Comparison of ENCODE assay signal across 10 cellular contexts in the genomic region with DNA sequence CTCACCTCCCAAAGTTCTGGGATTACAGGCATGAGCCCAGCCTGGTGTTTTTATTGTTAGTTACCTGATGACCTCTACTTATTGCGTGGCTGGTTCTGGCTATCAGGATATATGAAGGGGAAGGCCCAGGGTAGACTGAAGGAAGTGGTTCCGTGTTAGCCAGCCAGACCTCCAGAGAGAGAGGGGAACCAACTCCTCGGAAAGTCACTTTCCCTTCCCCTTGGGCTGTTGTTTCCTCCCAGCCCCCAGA. TPM values are rescaled to one million over a fixed set of nuclear protein-coding genes. Genes with fewer than 3 reads are reported as not detected.
A peak's percentile ranks its signal among the peaks of the same experiment; 100 is the strongest.
DNase-seq lines count a peak whose midpoint lies in the region; ATAC-seq and TF ChIP-seq lines count a peak whose summit lies in the region.
"Had no signal": no experiment of that assay in that cellular context is flagged by ENCODE, and none has a peak within 500 bp of the region (broad histone marks: within the 10 kb centered on the region; RNA-seq: fewer than 3 reads in every experiment).

No MANE protein-coding gene starts in this region.

- peak overlapping the region; percentile 97 for H3K27ac ChIP-seq in DND-41 (ENCODE audit: low read length)
- no peak overlapping the region for H3K27ac ChIP-seq in GM23338 (ENCODE audit: low read depth)
- peak overlapping the region; percentile 92 for H3K27ac ChIP-seq in lower lobe of right lung

- peak overlapping the region; percentile 79 for H3K4me2 ChIP-seq in DND-41 (ENCODE audit: insufficient read depth, low read length)
- no peak overlapping the region for H3K4me2 ChIP-seq in GM23338

- H3K27me3 ChIP-seq in DND-41 (ENCODE audit: insufficient read depth, low read length, poor library complexity), result no peaks in the 10 kb centered on the region
- peaks cover 48% of the 10 kb centered on the region for H3K27me3 ChIP-seq in GM23338 (ENCODE audit: insufficient read depth)
- no peaks in the 10 kb centered on the region for H3K27me3 ChIP-seq in lower lobe of right lung (ENCODE audit: low read depth)

- no peak overlapping the region for H2AFZ ChIP-seq in DND-41 (ENCODE audit: low read depth, low read length)
- peak overlapping the region; percentile 98 for H2AFZ ChIP-seq in GM23338

- H3K36me3 ChIP-seq in DND-41 (ENCODE audit: insufficient read depth, low read length) (peaks cover 25% of the 10 kb centered on the region), GM23338 (ENCODE audit: insufficient read depth) (no peaks in the 10 kb centered on the region), lower lobe of right lung (no peaks in the 10 kb centered on the region)
- H3K36me3 ChIP-seq: thoracic aorta had no signal

- H3K9me3 Mint-ChIP-seq in GM23338, result peaks cover 4% of the 10 kb centered on the region; the same call in 1 of the 3 replicates

- H3K79me2 ChIP-seq in DND-41 (ENCODE audit: insufficient read depth, low read length) (peaks cover 41% of the 10 kb centered on the region), GM23338 (replicated peaks; ENCODE audit: insufficient read depth) (no peaks in the 10 kb centered on the region)

- H3F3A ChIP-seq in GM23338 (replicated peaks; ENCODE audit: low read depth), result 0 out of 2 replicates have a peak, but pooled peaks cover 9% of the 10 kb centered on the region

- H3K27me3 Mint-ChIP-seq in GM23338 (ENCODE audit: insufficient read depth, low read depth, poor library complexity), result peaks cover 40% of the 10 kb centered on the region

- DNase-seq in DND-41, result no peak
- no peak for DNase-seq in GM23338 (ENCODE audit: low spot score)
- peak; percentile 57 for DNase-seq in SIG-M5 (lab: John Stamatoyannopoulos, UW)
- no peak for DNase-seq in lower lobe of right lung
- no peak for DNase-seq in GM10266 (ENCODE audit: extremely low spot score)
- no peak for DNase-seq in NCI-H146 treated with DMSO at 0.1 percent for 48 hours (lab: John Stamatoyannopoulos, UW; ENCODE audit: unreplicated experiment)

- H3K9me3 ChIP-seq in DND-41 (ENCODE audit: insufficient read depth, low read length, severe bottlenecking), result no peaks in the 10 kb centered on the region
- H3K9me3 ChIP-seq in lower lobe of right lung, result no peaks in the 10 kb centered on the region
- H3K9me3 ChIP-seq: thoracic aorta had no signal

- no peak overlapping the region for H3K4me3 Mint-ChIP-seq in GM23338
- H3K4me3 Mint-ChIP-seq: WTC11 had no signal

- intact Hi-C loops in lower lobe of right lung (cut with DNase I), result no loop called here

- peaks cover 29% of the 10 kb centered on the region for H3K4me1 Mint-ChIP-seq in GM23338

- H3K4me3 ChIP-seq in DND-41 (ENCODE audit: low read depth in 1 of 2, low read length in 2 of 2) (peak overlapping the region in 1 of 2 experiments; percentile 76; a peak in 2 of 4 replicates), GM23338 (no peak overlapping the region), lower lobe of right lung (no peak overlapping the region)
- H3K4me3 ChIP-seq: thoracic aorta had no signal

- H3K4me1 ChIP-seq in DND-41 (ENCODE audit: insufficient read depth, low read length) (peaks cover 85% of the 10 kb centered on the region), GM23338 (ENCODE audit: insufficient read depth) (peaks cover 22% of the 10 kb centered on the region), lower lobe of right lung (peaks cover 26% of the 10 kb centered on the region)

- H3K27ac Mint-ChIP-seq in GM23338, result no peak overlapping the region
- H3K27ac Mint-ChIP-seq: WTC11 had no signal

- no peak for TF ChIP-seq CTCF in DND-41 (IDR thresholded peaks at IDR 0.05; ENCODE audit: borderline replicate concordance, extremely low read depth, low read length, poor library complexity, severe bottlenecking)
- no peak for TF ChIP-seq CTCF in GM23338 (conservative IDR thresholded peaks at IDR 0.05; ENCODE audit: low read depth in 2 of 2)
- no peak for TF ChIP-seq CTCF in lower lobe of right lung (IDR thresholded peaks at IDR 0.05)
- TF ChIP-seq CTCF in GM10266 (IDR thresholded peaks at IDR 0.05; ENCODE audit: control insufficient read depth, insufficient read depth, low read depth, missing control alignments), result no peak

- ATAC-seq in DND-41 (ENCODE audit: insufficient read depth, low read depth) (peak; percentile 9), GM23338 (no peak), lower lobe of right lung (peak; percentile 46 to 50), HG03095 (IDR thresholded peaks at IDR 0.05; ENCODE audit: unreplicated experiment) (no peak), HG03039 (IDR thresholded peaks at IDR 0.05; ENCODE audit: unreplicated experiment) (no peak)
- ATAC-seq: WTC11 had no signal

- H3K9ac ChIP-seq in DND-41 (ENCODE audit: low read depth, low read length), result peak overlapping the region; percentile 99

- H3K9me2 ChIP-seq in GM23338 (ENCODE audit: insufficient read depth), result no peaks in the 10 kb centered on the region

- H3K36me3 Mint-ChIP-seq in GM23338 (ENCODE audit: low read depth), result no peaks in the 10 kb centered on the region; the same call in 2 of the 3 replicates

- H4K20me1 ChIP-seq in DND-41 (ENCODE audit: insufficient read depth, low read length) (peaks cover 9% of the 10 kb centered on the region), GM23338 (replicated peaks; ENCODE audit: insufficient read depth) (no peaks in the 10 kb centered on the region)

TF ChIP-seq in GM23338, 12 proteins besides CTCF, POLR2A, EP300 and RAD21 (continues in another document):
- no peak for TF ChIP-seq POLR2AphosphoS5 (IDR thresholded peaks at IDR 0.05; ENCODE audit: low read depth)
- TF ChIP-seq ETS1 (IDR thresholded peaks at IDR 0.05), result no peak
- TF ChIP-seq STAT1 (IDR thresholded peaks at IDR 0.05; ENCODE audit: unreplicated experiment), result no peak
- no peak for TF ChIP-seq EZH2phosphoT487 (IDR thresholded peaks at IDR 0.05; ENCODE audit: unreplicated experiment)
- no peak for TF ChIP-seq NANOG (IDR thresholded peaks at IDR 0.05; ENCODE audit: borderline replicate concordance)

RNA-seq across cellular contexts. Expression of gene RCSD1, which starts 2.5 kb away (rescaled TPM):
- total RNA-seq in GM23338 (2014; rRNA removed; shearing (Covaris generic)), result 0.73 TPM in 1 of 2 replicates, not detected in the other
- 0.18 and 0.42 TPM in 2 replicates for polyA plus RNA-seq in GM23338 (2016; fragmentation: Nextera tagmentation; extraction: Ambion mirVana)
- 20.7 TPM for total RNA-seq in lower lobe of right lung

Comparison
In these comparisons a context has a peak if more than half of its experiments do, and no peak if none do; other contexts are left out.
1. ATAC-seq: peak in DND-41 (single experiment) and lower lobe of right lung (2 of 2); none in GM23338 (single experiment), HG03095 (single experiment) and HG03039 (single experiment).
2. RNA of gene RCSD1, which starts 2.5 kb away (total RNA-seq): 20.7 TPM in lower lobe of right lung (single experiment); 0.73 TPM in GM23338; every median in the first group is over 10 times any median in the second.